ENCODE assay signal across 25 cellular contexts in the genomic region with DNA sequence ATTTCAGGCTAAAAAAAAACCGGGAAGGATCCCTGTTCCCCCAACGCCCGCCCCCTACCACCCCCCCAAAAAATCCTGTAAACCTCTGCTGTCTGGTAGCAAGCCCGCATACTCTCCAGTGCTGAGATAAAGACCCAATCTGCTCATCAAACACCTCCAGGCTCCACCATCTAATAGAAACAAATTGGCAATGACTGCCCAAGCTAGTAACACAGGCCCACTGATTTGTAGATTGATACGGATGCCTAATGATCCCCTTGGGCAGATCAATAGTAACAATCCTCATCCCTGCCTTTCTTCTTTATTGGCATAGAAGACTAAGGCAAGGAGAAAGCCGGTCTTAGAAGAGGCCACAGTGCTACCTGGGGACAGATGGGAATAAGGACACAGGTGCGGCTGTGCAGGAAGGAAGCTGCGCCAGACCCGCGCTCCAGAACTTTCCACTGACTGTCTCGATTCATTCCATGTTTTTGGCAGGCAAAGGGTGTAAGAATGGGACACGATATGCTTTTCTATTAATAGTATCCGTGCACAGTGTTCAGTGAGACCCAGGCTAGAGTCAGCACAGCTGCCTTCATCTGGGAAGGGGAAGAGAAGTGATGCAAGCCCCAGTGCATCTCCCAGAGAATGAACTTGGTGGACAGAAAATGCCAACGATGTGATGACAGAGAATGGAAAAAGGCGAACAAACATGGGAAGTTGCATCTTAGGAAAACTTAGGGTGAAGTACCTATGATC.
"Had no signal": no experiment of that assay in that cellular context is flagged by ENCODE, and none has a peak within 500 bp of the region (broad histone marks: within the 10 kb centered on the region; RNA-seq: fewer than 3 reads in every experiment).

No MANE protein-coding gene starts in this region.

- H3K27ac ChIP-seq: ascending aorta, brain microvascular endothelial cell, esophagus muscularis mucosa, stomach, suprapubic skin, tibial nerve had no signal

- H3K27ac Mint-ChIP-seq: activated CD4-positive, alpha-beta memory T cell treated with anti-CD3 and anti-CD28 coated beads, Interleukin-2, amount 10 ng/mL, durations not matched to agents 7 days and 5 days; activated CD4-positive, alpha-beta T cell treated with anti-CD3 and anti-CD28 coated beads, Interleukin-2, amount 10 ng/mL, durations not matched to agents 7 days and 5 days; activated naive CD4-positive, alpha-beta T cell treated with anti-CD3 and anti-CD28 coated beads, Interleukin-2, amount 10 ng/mL, durations not matched to agents 7 days and 5 days; activated naive CD8-positive, alpha-beta T cell treated with anti-CD3 and anti-CD28 coated beads, Interleukin-2, amount 10 ng/mL, durations not matched to agents 7 days and 5 days; activated T-cell treated with anti-CD3 and anti-CD28 coated beads, Interleukin-2, amount 50 U/mL, for 24 hours; endodermal cell; naive B cell; stimulated activated naive B cell treated with anti-CD40 and anti-IgM and Interleukin-4, amounts not matched to agents 10 μg/mL and 1 μg/mL and 100 μg/mL, for 72 hours had no signal

- H3K9me3 Mint-ChIP-seq: activated CD4-positive, alpha-beta memory T cell treated with anti-CD3 and anti-CD28 coated beads, Interleukin-2, amount 10 ng/mL, durations not matched to agents 7 days and 5 days; activated CD4-positive, alpha-beta T cell treated with anti-CD3 and anti-CD28 coated beads, Interleukin-2, amount 10 ng/mL, durations not matched to agents 7 days and 5 days; activated naive CD4-positive, alpha-beta T cell treated with anti-CD3 and anti-CD28 coated beads, Interleukin-2, amount 10 ng/mL, durations not matched to agents 7 days and 5 days; activated naive CD8-positive, alpha-beta T cell treated with anti-CD3 and anti-CD28 coated beads, Interleukin-2, amount 10 ng/mL, durations not matched to agents 7 days and 5 days; activated T-cell treated with anti-CD3 and anti-CD28 coated beads, Interleukin-2, amount 50 U/mL, for 24 hours; endodermal cell; stimulated activated naive B cell treated with anti-CD40 and anti-IgM and Interleukin-4, amounts not matched to agents 10 μg/mL and 1 μg/mL and 100 μg/mL, for 72 hours had no signal

- H3K4me3 Mint-ChIP-seq: activated CD4-positive, alpha-beta memory T cell treated with anti-CD3 and anti-CD28 coated beads, Interleukin-2, amount 10 ng/mL, durations not matched to agents 7 days and 5 days; activated CD4-positive, alpha-beta T cell treated with anti-CD3 and anti-CD28 coated beads, Interleukin-2, amount 10 ng/mL, durations not matched to agents 7 days and 5 days; activated naive CD4-positive, alpha-beta T cell treated with anti-CD3 and anti-CD28 coated beads, Interleukin-2, amount 10 ng/mL, durations not matched to agents 7 days and 5 days; activated naive CD8-positive, alpha-beta T cell treated with anti-CD3 and anti-CD28 coated beads, Interleukin-2, amount 10 ng/mL, durations not matched to agents 7 days and 5 days; activated T-cell treated with anti-CD3 and anti-CD28 coated beads, Interleukin-2, amount 50 U/mL, for 24 hours; endodermal cell; naive B cell; stimulated activated naive B cell treated with anti-CD40 and anti-IgM and Interleukin-4, amounts not matched to agents 10 μg/mL and 1 μg/mL and 100 μg/mL, for 72 hours had no signal

- DNase-seq: activated CD4-positive, alpha-beta memory T cell treated with anti-CD3 and anti-CD28 coated beads, Interleukin-2, amount 10 ng/mL, durations not matched to agents 7 days and 5 days; activated CD4-positive, alpha-beta T cell treated with anti-CD3 and anti-CD28 coated beads, Interleukin-2, amount 10 ng/mL, durations not matched to agents 7 days and 5 days; activated CD4-positive, CD25-positive, alpha-beta regulatory T cell treated with anti-CD3 and anti-CD28 coated beads, Interleukin-2, amount 50 U/mL, for 72 hours; activated CD8-positive, alpha-beta memory T cell treated with anti-CD3 and anti-CD28 coated beads, Interleukin-2, amount 50 U/mL, for 48 hours; activated gamma-delta T cell; activated naive CD4-positive, alpha-beta T cell treated with anti-CD3 and anti-CD28 coated beads, Interleukin-2, amount 10 ng/mL, durations not matched to agents 7 days and 5 days; activated naive CD8-positive, alpha-beta T cell treated with anti-CD3 and anti-CD28 coated beads, Interleukin-2, amount 10 ng/mL, durations not matched to agents 7 days and 5 days; activated T-cell treated with anti-CD3 and anti-CD28 coated beads, Interleukin-2, amount 50 U/mL, for 24 hours; brain microvascular endothelial cell; caudate nucleus; endodermal cell; foreskin melanocyte; islet precursor cell; mammary epithelial cell; naive B cell; posterior cingulate gyrus; stimulated activated CD4-positive, alpha-beta T cell treated with anti-CD3 and anti-CD28 coated beads, Interleukin-15, amount 100 ng/mL, for 24 hours; stimulated activated CD4-positive, alpha-beta T cell treated with anti-CD3 and anti-CD28 coated beads, Interleukin-2, amount 100 ng/mL, for 24 hours; stimulated activated naive B cell treated with anti-CD40 and anti-IgM and Interleukin-4, amounts not matched to agents 10 μg/mL and 1 μg/mL and 100 μg/mL, for 72 hours; stomach; T-helper 2 cell had no signal

- H3K4me3 ChIP-seq: ascending aorta, esophagus muscularis mucosa, stomach, suprapubic skin, tibial nerve had no signal

- H3K9me3 ChIP-seq: ascending aorta, esophagus muscularis mucosa, stomach, suprapubic skin, tibial nerve had no signal

- H3K4me1 Mint-ChIP-seq: activated CD4-positive, alpha-beta memory T cell treated with anti-CD3 and anti-CD28 coated beads, Interleukin-2, amount 10 ng/mL, durations not matched to agents 7 days and 5 days; activated naive CD4-positive, alpha-beta T cell treated with anti-CD3 and anti-CD28 coated beads, Interleukin-2, amount 10 ng/mL, durations not matched to agents 7 days and 5 days had no signal

- H3K36me3 Mint-ChIP-seq: activated naive CD4-positive, alpha-beta T cell treated with anti-CD3 and anti-CD28 coated beads, Interleukin-2, amount 10 ng/mL, durations not matched to agents 7 days and 5 days; activated naive CD8-positive, alpha-beta T cell treated with anti-CD3 and anti-CD28 coated beads, Interleukin-2, amount 10 ng/mL, durations not matched to agents 7 days and 5 days; naive B cell; stimulated activated naive B cell treated with anti-CD40 and anti-IgM and Interleukin-4, amounts not matched to agents 10 μg/mL and 1 μg/mL and 100 μg/mL, for 72 hours had no signal

- ATAC-seq: stimulated activated naive B cell treated with anti-CD40 and anti-IgM and Interleukin-4, amounts not matched to agents 10 μg/mL and 1 μg/mL and 100 μg/mL, for 72 hours had no signal

- H3K27me3 ChIP-seq: ascending aorta, brain microvascular endothelial cell had no signal

- H3K4me1 ChIP-seq: ascending aorta had no signal

- H3K36me3 ChIP-seq: ascending aorta, brain microvascular endothelial cell, esophagus muscularis mucosa, stomach, suprapubic skin, tibial nerve had no signal
